36 cellular contexts compared by ENCODE assay signal in genomic region chr19:2296141-2296540, GRCh38. TPM values are rescaled to one million over a fixed set of nuclear protein-coding genes. Genes with fewer than 3 reads are reported as not detected.
"Had no signal": no experiment of that assay in that cellular context is flagged by ENCODE, and none has a peak within 500 bp of the region (broad histone marks: within the 10 kb centered on the region; RNA-seq: fewer than 3 reads in every experiment).

No MANE protein-coding gene starts in this region.

- H3K4me3 Mint-ChIP-seq: dendritic cell treated with granulocyte-macrophage colony-stimulating factor and Interleukin-4, amounts not matched to agents 40 ng/mL and 50 ng/mL, for 4 days; endodermal cell; mesothelial cell of epicardium; natural killer cell treated with Interleukin-12 subunit alpha and Interleukin-12 subunit beta and Interleukin-15 and Interleukin-18, amount 100 ng/mL, for 72 hours; neural crest cell; stimulated activated naive CD8-positive, alpha-beta T cell treated with anti-CD3 and anti-CD28 coated beads, Interleukin-15, amount 100 ng/mL, for 72 hours; type B pancreatic cell had no signal

- H3K4me1 Mint-ChIP-seq: endodermal cell had no signal

- ATAC-seq: esophagus mucosa; gastrocnemius medialis; left lung; mucosa of descending colon; natural killer cell treated with Interleukin-12 subunit alpha and Interleukin-12 subunit beta and Interleukin-15 and Interleukin-18, amount 100 ng/mL, for 72 hours; sciatic nerve; stimulated activated naive CD8-positive, alpha-beta T cell treated with anti-CD3 and anti-CD28 coated beads, Interleukin-15, amount 100 ng/mL, for 72 hours had no signal

- H3K27ac Mint-ChIP-seq: dendritic cell treated with granulocyte-macrophage colony-stimulating factor and Interleukin-4, amounts not matched to agents 40 ng/mL and 50 ng/mL, for 4 days; endodermal cell; mesothelial cell of epicardium; natural killer cell treated with Interleukin-12 subunit alpha and Interleukin-12 subunit beta and Interleukin-15 and Interleukin-18, amount 100 ng/mL, for 72 hours; stimulated activated naive CD8-positive, alpha-beta T cell treated with anti-CD3 and anti-CD28 coated beads, Interleukin-15, amount 100 ng/mL, for 72 hours; type B pancreatic cell had no signal

- H3K9me3 ChIP-seq: colonic mucosa, gastrocnemius medialis, left lung, mucosa of descending colon, ovary, testis, tibial artery had no signal

- DNase-seq: central memory CD4-positive, alpha-beta T cell; colonic mucosa; effector CD8-positive, alpha-beta T cell; endodermal cell; foreskin fibroblast; gastrocnemius medialis; head of caudate nucleus; left lung; mesenchymal stem cell; mucosa of descending colon; naive B cell; nucleus accumbens; ovary; stimulated activated CD4-positive, alpha-beta T cell treated with anti-CD3 and anti-CD28 coated beads, Interleukin-15, amount 100 ng/mL, for 24 hours; stimulated activated CD4-positive, alpha-beta T cell treated with anti-CD3 and anti-CD28 coated beads, Interleukin-4, amount 100 ng/mL, for 1 hour; stimulated activated CD8-positive, alpha-beta memory T cell treated with anti-CD3 and anti-CD28 coated beads, Interleukin-4, amount 100 ng/mL, for 48 hours; stimulated activated naive CD4-positive, alpha-beta T cell; stimulated activated naive CD8-positive, alpha-beta T cell treated with anti-CD3 and anti-CD28 coated beads, Interleukin-15, amount 100 ng/mL, for 72 hours; testis; tibial artery had no signal

- H3K36me3 ChIP-seq: colonic mucosa, gastrocnemius medialis, ovary, tibial artery had no signal

- H3K27me3 ChIP-seq: testis had no signal

- H3K4me3 ChIP-seq: colonic mucosa, gastrocnemius medialis, left lung, mucosa of descending colon, ovary, testis, tibial artery had no signal

- H3K9me3 Mint-ChIP-seq: dendritic cell treated with granulocyte-macrophage colony-stimulating factor and Interleukin-4, amounts not matched to agents 40 ng/mL and 50 ng/mL, for 4 days; endodermal cell; mesothelial cell of epicardium; naive B cell; natural killer cell treated with Interleukin-12 subunit alpha and Interleukin-12 subunit beta and Interleukin-15 and Interleukin-18, amount 100 ng/mL, for 72 hours; neural crest cell; stimulated activated naive CD8-positive, alpha-beta T cell treated with anti-CD3 and anti-CD28 coated beads, Interleukin-15, amount 100 ng/mL, for 72 hours; type B pancreatic cell had no signal

- H3K27me3 Mint-ChIP-seq: naive B cell; natural killer cell treated with Interleukin-12 subunit alpha and Interleukin-12 subunit beta and Interleukin-15 and Interleukin-18, amount 100 ng/mL, for 72 hours had no signal

- FAIRE-seq: keratinocyte had no signal

- H3K27ac ChIP-seq: colonic mucosa, epithelial cell of prostate, gastrocnemius medialis, left lung, ovary, testis had no signal

RNA-seq across cellular contexts. Expression of gene LINGO3, which starts 11.8 kb away (rescaled TPM):
- total RNA-seq: chondrocyte, esophagus mucosa, gastrocnemius medialis, glomerular endothelial cell, lung microvascular endothelial cell, mucosa of descending colon, neural crest cell, ovary, sciatic nerve, skeletal muscle tissue, urinary bladder had no signal
- polyA plus RNA-seq: keratinocyte, ovary had no signal

RNA-seq across cellular contexts. Expression of gene PEAK3, which starts 14.2 kb away (rescaled TPM):
- total RNA-seq: endodermal cell, glomerular endothelial cell, mesothelial cell of epicardium, neural crest cell, skeletal muscle tissue, urinary bladder had no signal
- polyA plus RNA-seq: keratinocyte had no signal

RNA-seq across cellular contexts. Expression of gene JSRP1, which starts 39.9 kb away (rescaled TPM):
- total RNA-seq: esophagus mucosa, lower leg skin, lung microvascular endothelial cell, posterior vena cava, sciatic nerve had no signal
- polyA plus RNA-seq: keratinocyte had no signal
